8 cellular contexts compared by ENCODE assay signal in the genomic region with DNA sequence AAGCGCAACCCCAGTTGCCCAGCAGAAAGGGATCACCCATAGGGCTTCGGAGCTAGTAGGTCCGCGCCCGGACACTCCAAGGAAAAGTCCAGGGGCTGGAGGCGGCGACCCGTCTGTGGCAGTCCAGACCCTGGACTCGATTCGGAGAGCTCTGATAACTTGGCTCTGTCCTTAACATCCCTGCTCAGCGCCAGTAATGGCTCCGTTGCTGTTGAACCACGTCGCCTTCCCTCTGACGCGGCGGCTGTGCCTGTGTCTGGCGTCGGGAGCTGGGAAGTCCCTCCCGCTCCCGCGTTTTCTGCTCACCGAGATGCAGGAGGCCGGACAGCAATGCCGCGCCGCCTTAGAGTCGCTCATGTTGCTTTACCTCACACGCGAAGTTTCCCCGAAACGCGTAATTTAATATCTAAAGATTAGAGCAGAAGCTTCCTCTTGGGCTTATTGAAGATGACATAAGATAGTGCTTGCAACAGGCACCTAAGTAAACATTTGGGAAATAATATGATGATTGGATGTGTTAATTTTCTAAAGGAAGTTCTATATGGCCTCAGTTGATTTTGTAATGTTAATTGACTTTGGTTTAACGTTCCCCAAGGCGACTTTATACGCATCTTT. TPM values are rescaled to one million over a fixed set of nuclear protein-coding genes. Genes with fewer than 3 reads are reported as not detected.
DNase-seq lines count a peak whose midpoint lies in the region; ATAC-seq, FAIRE-seq and TF ChIP-seq lines count a peak whose summit lies in the region.

No MANE protein-coding gene starts in this region.

- no peaks in the 10 kb centered on the region for H4K20me1 ChIP-seq in DND-41 (ENCODE audit: insufficient read depth, low read length)

- peak; percentile 55 for FAIRE-seq in H54 (lab: Jason Lieb, UNC)

- ATAC-seq in DND-41 (ENCODE audit: insufficient read depth, low read depth): peak; percentile 43
- peak; percentile 15 to 37 for ATAC-seq in activated naive CD4-positive, alpha-beta T cell treated with anti-CD3 and anti-CD28 coated beads, Interleukin-2, amount 50 U/mL, for 72 hours

- H3K36me3 ChIP-seq in DND-41 (ENCODE audit: insufficient read depth, low read length) (peaks cover 16% of the 10 kb centered on the region), testis (ENCODE audit: low read depth, missing control alignments) (no peaks in the 10 kb centered on the region)

- H3K27ac ChIP-seq in DND-41 (ENCODE audit: low read length) (peak overlapping the region; percentile 89), testis (peak overlapping the region; percentile 93 to 98)

- no peaks in the 10 kb centered on the region for H3K9me3 Mint-ChIP-seq in activated naive CD4-positive, alpha-beta T cell treated with anti-CD3 and anti-CD28 coated beads, Interleukin-2, amount 50 U/mL, for 72 hours

- no peaks in the 10 kb centered on the region for H3K9me3 ChIP-seq in DND-41 (ENCODE audit: insufficient read depth, low read length, severe bottlenecking)
- no peaks in the 10 kb centered on the region for H3K9me3 ChIP-seq in testis

- DNase-seq in DND-41 (peak; percentile 78), H54 (ENCODE audit: insufficient read length, low spot score) (peak; percentile 83), LHCN-M2 (ENCODE audit: low read depth) (peak; percentile 83), SHP77 (lab: John Stamatoyannopoulos, UW) (peak; percentile 73 to 84), glomerular visceral epithelial cell (ENCODE audit: extremely low spot score) (peak; percentile 85), nucleus accumbens (lab: John Stamatoyannopoulos, UW) (peak in 55 of 56 donors; percentile 3 to 83 (median 64)), testis (peak; percentile 84)
- DNase-seq in activated naive CD4-positive, alpha-beta T cell treated with anti-CD3 and anti-CD28 coated beads, Interleukin-2, amount 50 U/mL, for 72 hours (ENCODE audit: low spot score in 2 of 2): peak; percentile 60 to 77

- H3K36me3 Mint-ChIP-seq in activated naive CD4-positive, alpha-beta T cell treated with anti-CD3 and anti-CD28 coated beads, Interleukin-2, amount 50 U/mL, for 72 hours: peaks cover 10 to 20% of the 10 kb centered on the region in 2 donors

- peak overlapping the region; percentile 87 for H3K9ac ChIP-seq in DND-41 (ENCODE audit: low read depth, low read length)

- WGBS in testis, 2 donors: 3 to 4% methylated on average over 20 to 35 of the region's 36 CpGs

- H3K79me2 ChIP-seq in DND-41 (ENCODE audit: insufficient read depth, low read length): peaks cover 27% of the 10 kb centered on the region

- H3K4me2 ChIP-seq in DND-41 (ENCODE audit: insufficient read depth, low read length): peak overlapping the region; percentile 86

- H3K27me3 ChIP-seq in DND-41 (ENCODE audit: insufficient read depth, low read length, poor library complexity): peaks cover 12% of the 10 kb centered on the region
- H3K27me3 ChIP-seq in testis: no peaks in the 10 kb centered on the region

- peak overlapping the region; percentile 87 for H2AFZ ChIP-seq in DND-41 (ENCODE audit: low read depth, low read length)

- intact Hi-C loops in testis (cut with DNase I; ENCODE audit: low total_unique reads): no loop called here

- TF ChIP-seq CTCF in DND-41 (IDR thresholded peaks at IDR 0.05; ENCODE audit: borderline replicate concordance, extremely low read depth, low read length, poor library complexity, severe bottlenecking) (no peak), testis (IDR thresholded peaks at IDR 0.05) (no peak)

- TF ChIP-seq POLR2A in H54 (IDR thresholded peaks at IDR 0.05; ENCODE audit: low read depth, low read length): peak; percentile 46; the same call in 1 of the 2 replicates
- no peak for TF ChIP-seq POLR2A in testis (IDR thresholded peaks at IDR 0.05)

- H3K27ac Mint-ChIP-seq in activated naive CD4-positive, alpha-beta T cell treated with anti-CD3 and anti-CD28 coated beads, Interleukin-2, amount 50 U/mL, for 72 hours: peak overlapping the region; percentile 93 to 97

- H3K4me1 ChIP-seq in DND-41 (ENCODE audit: insufficient read depth, low read length) (peaks cover 27% of the 10 kb centered on the region), testis (peaks cover 14% of the 10 kb centered on the region)

- H3K4me3 ChIP-seq in DND-41 (ENCODE audit: low read depth in 1 of 2, low read length in 2 of 2): peak overlapping the region; percentile 37 to 82; a peak in 3 of 4 replicates
- H3K4me3 ChIP-seq in testis: peak overlapping the region; percentile 82 to 92

RNA-seq across cellular contexts. Expression of a gene that starts 1.3 kb away (rescaled TPM):
- 11.7 and 12.2 TPM in 2 replicates for total RNA-seq in LHCN-M2 (2014; rRNA removed)
- polyA plus RNA-seq in LHCN-M2 (2012): 4.1 TPM
- total RNA-seq in activated naive CD4-positive, alpha-beta T cell treated with anti-CD3 and anti-CD28 coated beads, Interleukin-2, amount 50 U/mL, for 72 hours: 10 to 100 TPM; 18.4 to 22.5 TPM
- 10 to 100 TPM; 17.3 to 17.7 TPM for total RNA-seq in testis
- polyA plus RNA-seq in testis (ENCODE audit: insufficient read depth, low read depth, low replicate concordance): 10.7 TPM

Comparison
In these comparisons a context has a peak if more than half of its experiments do, and no peak if none do; other contexts are left out.
1. Peak in every context shown above with its lines: DNase-seq, ATAC-seq, H3K4me3 ChIP-seq and H3K27ac ChIP-seq.